In genomic region chr1:24899581-24900485, GRCh38 we compare ENCODE assay signal across 11 cellular contexts. TPM values are rescaled to one million over a fixed set of nuclear protein-coding genes. Genes with fewer than 3 reads are reported as not detected.
DNase-seq lines count a peak whose midpoint lies in the region; ATAC-seq and TF ChIP-seq lines count a peak whose summit lies in the region.
"Had no signal": no experiment of that assay in that cellular context is flagged by ENCODE, and none has a peak within 500 bp of the region (broad histone marks: within the 10 kb centered on the region; RNA-seq: fewer than 3 reads in every experiment).

No MANE protein-coding gene starts in this region.

- peaks cover 29% of the 10 kb centered on the region for H3K36me3 Mint-ChIP-seq in activated naive CD4-positive, alpha-beta T cell treated with anti-CD3 and anti-CD28 coated beads for 36 hours (ENCODE audit: low read depth)
- H3K36me3 Mint-ChIP-seq in activated CD4-positive, alpha-beta T cell treated with anti-CD3 and anti-CD28 coated beads, Interleukin-2, amount 10 ng/mL, durations not matched to agents 7 days and 5 days (ENCODE audit: low read depth), result peaks cover 32% of the 10 kb centered on the region
- H3K36me3 Mint-ChIP-seq in effector memory CD8-positive, alpha-beta T cell (ENCODE audit: insufficient read depth), result peaks cover 91% of the 10 kb centered on the region
- H3K36me3 Mint-ChIP-seq in endodermal cell (ENCODE audit: low read depth), result no peaks in the 10 kb centered on the region

- WGBS in endodermal cell (ENCODE audit: insufficient coverage in 1 of 2, insufficient read length in 1 of 2), 2 experiments, result 85 to 89% methylated on average over 9 to 14 of the region's 14 CpGs

- H3K4me3 ChIP-seq in endodermal cell (ENCODE audit: low read length), result no peak overlapping the region
- H3K4me3 ChIP-seq: SJCRH30 had no signal

- peak; percentile 54 for ATAC-seq in effector memory CD8-positive, alpha-beta T cell (replicated peaks)
- ATAC-seq in stimulated activated naive CD8-positive, alpha-beta T cell treated with anti-CD3 and anti-CD28 coated beads, Interleukin-15, amount 100 ng/mL, for 72 hours, result peak; percentile 5
- no peak for ATAC-seq in GM18909 (IDR thresholded peaks at IDR 0.05; ENCODE audit: poor library complexity, unreplicated experiment)
- ATAC-seq: left ventricle myocardium superior had no signal

- peaks cover 23% of the 10 kb centered on the region for H3K4me1 Mint-ChIP-seq in activated naive CD4-positive, alpha-beta T cell treated with anti-CD3 and anti-CD28 coated beads for 36 hours (ENCODE audit: low read depth)
- peaks cover 15% of the 10 kb centered on the region for H3K4me1 Mint-ChIP-seq in activated CD4-positive, alpha-beta T cell treated with anti-CD3 and anti-CD28 coated beads, Interleukin-2, amount 10 ng/mL, durations not matched to agents 7 days and 5 days
- H3K4me1 Mint-ChIP-seq in effector memory CD8-positive, alpha-beta T cell (ENCODE audit: low read depth in 2 of 2), result peaks cover 56 to 65% of the 10 kb centered on the region in 2 donors
- H3K4me1 Mint-ChIP-seq in stimulated activated naive CD8-positive, alpha-beta T cell treated with anti-CD3 and anti-CD28 coated beads, Interleukin-15, amount 100 ng/mL, for 72 hours, result peaks cover 70% of the 10 kb centered on the region
- no peaks in the 10 kb centered on the region for H3K4me1 Mint-ChIP-seq in endodermal cell

- H3K4me3 Mint-ChIP-seq in activated naive CD4-positive, alpha-beta T cell treated with anti-CD3 and anti-CD28 coated beads for 36 hours, result peak overlapping the region; percentile 18
- no peak overlapping the region for H3K4me3 Mint-ChIP-seq in activated CD4-positive, alpha-beta T cell treated with anti-CD3 and anti-CD28 coated beads, Interleukin-2, amount 10 ng/mL, durations not matched to agents 7 days and 5 days
- peak overlapping the region; percentile 61 to 65 for H3K4me3 Mint-ChIP-seq in effector memory CD8-positive, alpha-beta T cell
- no peak overlapping the region for H3K4me3 Mint-ChIP-seq in stimulated activated naive CD8-positive, alpha-beta T cell treated with anti-CD3 and anti-CD28 coated beads, Interleukin-15, amount 100 ng/mL, for 72 hours
- no peak overlapping the region for H3K4me3 Mint-ChIP-seq in endodermal cell

- intact Hi-C loops in activated naive CD4-positive, alpha-beta T cell treated with anti-CD3 and anti-CD28 coated beads for 36 hours (cut with micrococcal nuclease), result loop anchor here (2.0 kb wide), 1 partner anchor 51 kb away; no protein-coding TSS in a partner anchor

- no peak overlapping the region for H3K27ac ChIP-seq in endodermal cell (ENCODE audit: low read depth, low read length)
- H3K27ac ChIP-seq: SJCRH30 had no signal

- no peaks in the 10 kb centered on the region for H3K27me3 Mint-ChIP-seq in activated naive CD4-positive, alpha-beta T cell treated with anti-CD3 and anti-CD28 coated beads for 36 hours (ENCODE audit: low read depth)
- H3K27me3 Mint-ChIP-seq in activated CD4-positive, alpha-beta T cell treated with anti-CD3 and anti-CD28 coated beads, Interleukin-2, amount 10 ng/mL, durations not matched to agents 7 days and 5 days, result no peaks in the 10 kb centered on the region
- no peaks in the 10 kb centered on the region for H3K27me3 Mint-ChIP-seq in effector memory CD8-positive, alpha-beta T cell
- H3K27me3 Mint-ChIP-seq in stimulated activated naive CD8-positive, alpha-beta T cell treated with anti-CD3 and anti-CD28 coated beads, Interleukin-15, amount 100 ng/mL, for 72 hours, result no peaks in the 10 kb centered on the region
- peaks cover 1% of the 10 kb centered on the region for H3K27me3 Mint-ChIP-seq in endodermal cell (ENCODE audit: insufficient read depth)

- peak overlapping the region; percentile 70 for H3K27ac Mint-ChIP-seq in activated naive CD4-positive, alpha-beta T cell treated with anti-CD3 and anti-CD28 coated beads for 36 hours
- H3K27ac Mint-ChIP-seq in activated CD4-positive, alpha-beta T cell treated with anti-CD3 and anti-CD28 coated beads, Interleukin-2, amount 10 ng/mL, durations not matched to agents 7 days and 5 days, result peak overlapping the region; percentile 28
- peak overlapping the region; percentile 92 to 100 for H3K27ac Mint-ChIP-seq in effector memory CD8-positive, alpha-beta T cell
- peak overlapping the region; percentile 43 to 44 for H3K27ac Mint-ChIP-seq in stimulated activated naive CD8-positive, alpha-beta T cell treated with anti-CD3 and anti-CD28 coated beads, Interleukin-15, amount 100 ng/mL, for 72 hours
- H3K27ac Mint-ChIP-seq in endodermal cell, result no peak overlapping the region

- no peaks in the 10 kb centered on the region for H3K4me1 ChIP-seq in endodermal cell (ENCODE audit: control insufficient read depth, insufficient read depth, low read length)
- H3K4me1 ChIP-seq: SJCRH30 had no signal

- H3K27me3 ChIP-seq in endodermal cell (ENCODE audit: control insufficient read depth, insufficient read depth, low read length, poor library complexity, severe bottlenecking), result no peaks in the 10 kb centered on the region

- peak; percentile 27 for DNase-seq in activated naive CD4-positive, alpha-beta T cell treated with anti-CD3 and anti-CD28 coated beads for 36 hours
- DNase-seq in activated naive CD4-positive, alpha-beta T cell (lab: John Stamatoyannopoulos, UW), result no peak
- no peak for DNase-seq in activated CD4-positive, alpha-beta T cell treated with anti-CD3 and anti-CD28 coated beads, Interleukin-2, amount 10 ng/mL, durations not matched to agents 7 days and 5 days
- peak in 1 of 3 experiments; percentile 16 for DNase-seq in effector memory CD8-positive, alpha-beta T cell
- peak in 1 of 2 donors; percentile 23 for DNase-seq in stimulated activated naive CD8-positive, alpha-beta T cell treated with anti-CD3 and anti-CD28 coated beads, Interleukin-15, amount 100 ng/mL, for 72 hours
- DNase-seq in NCI-H774 (lab: John Stamatoyannopoulos, UW) (no peak), endodermal cell (no peak)
- DNase-seq: left ventricle myocardium superior, NCI-H1105, SJCRH30 had no signal

- no peaks in the 10 kb centered on the region for H3K9me3 ChIP-seq in endodermal cell (ENCODE audit: control insufficient read depth, low read length)
- H3K9me3 ChIP-seq: SJCRH30 had no signal

- no peak overlapping the region for H3K9ac ChIP-seq in endodermal cell (ENCODE audit: extremely low read depth, low read length, poor library complexity, severe bottlenecking)

- no peaks in the 10 kb centered on the region for H3K9me3 Mint-ChIP-seq in activated naive CD4-positive, alpha-beta T cell treated with anti-CD3 and anti-CD28 coated beads for 36 hours
- H3K9me3 Mint-ChIP-seq in activated CD4-positive, alpha-beta T cell treated with anti-CD3 and anti-CD28 coated beads, Interleukin-2, amount 10 ng/mL, durations not matched to agents 7 days and 5 days, result no peaks in the 10 kb centered on the region
- no peaks in the 10 kb centered on the region for H3K9me3 Mint-ChIP-seq in effector memory CD8-positive, alpha-beta T cell
- no peaks in the 10 kb centered on the region for H3K9me3 Mint-ChIP-seq in stimulated activated naive CD8-positive, alpha-beta T cell treated with anti-CD3 and anti-CD28 coated beads, Interleukin-15, amount 100 ng/mL, for 72 hours
- no peaks in the 10 kb centered on the region for H3K9me3 Mint-ChIP-seq in endodermal cell

- no peaks in the 10 kb centered on the region for H3K36me3 ChIP-seq in endodermal cell (ENCODE audit: control insufficient read depth, insufficient read depth, low read length)
- H3K36me3 ChIP-seq: SJCRH30 had no signal

- CTCF ChIA-PET in activated naive CD4-positive, alpha-beta T cell treated with anti-CD3 and anti-CD28 coated beads for 36 hours (lab: Charles Lee), result no interaction called here
- CTCF ChIA-PET in activated CD4-positive, alpha-beta T cell treated with anti-CD3 and anti-CD28 coated beads, Interleukin-2, amount 10 ng/mL, durations not matched to agents 7 days and 5 days (lab: Charles Lee), result interaction anchor here (1.4 kb wide), 1 partner anchor 52 kb away, joined by 5 read pairs; no protein-coding TSS in a partner anchor

- POLR2A ChIA-PET in activated CD4-positive, alpha-beta T cell treated with anti-CD3 and anti-CD28 coated beads, Interleukin-2, amount 10 ng/mL, durations not matched to agents 7 days and 5 days (lab: Charles Lee), result interaction anchor here (0.7 kb wide), 1 partner anchor 568 kb away, joined by 5 read pairs; no protein-coding TSS in a partner anchor

- TF ChIP-seq CTCF in endodermal cell (conservative IDR thresholded peaks at IDR 0.05), result no peak

RNA-seq across cellular contexts. Expression of gene RUNX3, which starts 30.2 kb away (rescaled TPM):
- 10 to 100 TPM; 72.3 to 83.8 TPM for total RNA-seq in activated naive CD4-positive, alpha-beta T cell treated with anti-CD3 and anti-CD28 coated beads for 36 hours
- 100 to 1,000 TPM; 108 to 125 TPM for total RNA-seq in activated CD4-positive, alpha-beta T cell treated with anti-CD3 and anti-CD28 coated beads, Interleukin-2, amount 10 ng/mL, durations not matched to agents 7 days and 5 days
- total RNA-seq in endodermal cell, result under 1 TPM; 0.24 to 0.31 TPM
- polyA plus RNA-seq in endodermal cell (2013, experiment 1 of 2), result 0.14 TPM
- polyA plus RNA-seq in endodermal cell (2013, experiment 2 of 2), result 0.17 TPM

Comparison
In these comparisons a context has a peak if more than half of its experiments do, and no peak if none do; other contexts are left out.
1. H3K4me3 Mint-ChIP-seq: peak in activated naive CD4-positive, alpha-beta T cell treated with anti-CD3 and anti-CD28 coated beads for 36 hours (single experiment) and effector memory CD8-positive, alpha-beta T cell (2 of 2); none in activated CD4-positive, alpha-beta T cell treated with anti-CD3 and anti-CD28 coated beads, Interleukin-2, amount 10 ng/mL, durations not matched to agents 7 days and 5 days (single experiment), stimulated activated naive CD8-positive, alpha-beta T cell treated with anti-CD3 and anti-CD28 coated beads, Interleukin-15, amount 100 ng/mL, for 72 hours (0 of 2) and endodermal cell (single experiment).
2. RNA of gene RUNX3, which starts 30.2 kb away (total RNA-seq): 108 to 125 TPM in activated CD4-positive, alpha-beta T cell treated with anti-CD3 and anti-CD28 coated beads, Interleukin-2, amount 10 ng/mL, durations not matched to agents 7 days and 5 days and 72.3 to 83.8 TPM in activated naive CD4-positive, alpha-beta T cell treated with anti-CD3 and anti-CD28 coated beads for 36 hours; 0.24 to 0.31 TPM in endodermal cell; every median in the first group is over 10 times any median in the second.